Comparison of ENCODE assay signal across 10 cellular contexts in genomic region chr5:126973193-126973592, GRCh38. TPM values are rescaled to one million over a fixed set of nuclear protein-coding genes. Genes with fewer than 3 reads are reported as not detected.
DNase-seq lines count a peak whose midpoint lies in the region; ATAC-seq and TF ChIP-seq lines count a peak whose summit lies in the region.
"Had no signal": no experiment of that assay in that cellular context is flagged by ENCODE, and none has a peak within 500 bp of the region (broad histone marks: within the 10 kb centered on the region; RNA-seq: fewer than 3 reads in every experiment).

No MANE protein-coding gene starts in this region.

- peak; percentile 83 for ATAC-seq in GM23338
- ATAC-seq in GM18505 (IDR thresholded peaks at IDR 0.05; ENCODE audit: unreplicated experiment): no peak
- ATAC-seq: PC-3 had no signal

- no CpG with 5 or more reads among the region's 6 CpGs for WGBS in mesendoderm (ENCODE audit: extremely low coverage, insufficient coverage, low lambda C conversion rate)

- H3K9me3 ChIP-seq in CD4-positive, alpha-beta memory T cell (ENCODE audit: control insufficient read depth in 1 of 2, low read length in 2 of 2): no peaks in the 10 kb centered on the region

- no peaks in the 10 kb centered on the region for H3K79me1 ChIP-seq in mesendoderm (ENCODE audit: low read length)

- no peak overlapping the region for H3K18ac ChIP-seq in mesendoderm (ENCODE audit: low read length)

- CTCF ChIA-PET in CD4-positive, alpha-beta memory T cell (lab: Charles Lee; ENCODE audit: partially characterized antibody): interaction anchor here (0.9 kb wide), 1 partner anchor 100 kb away, joined by 5 read pairs; the partner anchor contains the start of gene C5orf63

- no peak overlapping the region for H3K4ac ChIP-seq in mesendoderm (ENCODE audit: low read depth, low read length)

- no peak overlapping the region for H2BK5ac ChIP-seq in mesendoderm (ENCODE audit: low read length)

- no peak overlapping the region for H3K4me2 ChIP-seq in GM23338
- no peak overlapping the region for H3K4me2 ChIP-seq in mesendoderm (ENCODE audit: low read length)

- TF ChIP-seq CTCF in GM23338 (conservative IDR thresholded peaks at IDR 0.05; ENCODE audit: low read depth in 2 of 2): no peak
- TF ChIP-seq CTCF in GM13977 (IDR thresholded peaks at IDR 0.05; ENCODE audit: extremely low read depth, insufficient read depth, missing control alignments): no peak

- no peak overlapping the region for H3K56ac ChIP-seq in mesendoderm (ENCODE audit: low read length)

- H3K27ac Mint-ChIP-seq in CD4-positive, alpha-beta memory T cell: peak overlapping the region in 4 of 7 donors; percentile 28 to 87 (median 67)
- peak overlapping the region; percentile 10; the same call in 1 of the 2 replicates for H3K27ac Mint-ChIP-seq in GM23338
- H3K27ac Mint-ChIP-seq: mesothelial cell of epicardium had no signal

- H4K8ac ChIP-seq in mesendoderm (ENCODE audit: low read depth, low read length): no peak overlapping the region

- no peak overlapping the region for H3K27ac ChIP-seq in CD4-positive, alpha-beta memory T cell (ENCODE audit: low read depth, low read length)
- no peak overlapping the region for H3K27ac ChIP-seq in GM23338 (ENCODE audit: low read depth)
- H3K27ac ChIP-seq in mesendoderm (ENCODE audit: low read depth, low read length): no peak overlapping the region

- H3K4me1 ChIP-seq in CD4-positive, alpha-beta memory T cell (ENCODE audit: insufficient read depth, low read length): peaks cover 22% of the 10 kb centered on the region
- H3K4me1 ChIP-seq in GM23338 (ENCODE audit: insufficient read depth) (peaks cover 16% of the 10 kb centered on the region), mesendoderm (ENCODE audit: control insufficient read depth, low read depth, low read length) (peaks cover 4% of the 10 kb centered on the region)

- POLR2A ChIA-PET in CD4-positive, alpha-beta memory T cell (lab: Charles Lee; ENCODE audit: partially characterized antibody): interaction anchor here (0.6 to 1.4 kb wide), 2 partner anchors 121 to 158 kb away, joined by 3 read pairs; no protein-coding TSS in a partner anchor

- no peak overlapping the region for H2BK120ac ChIP-seq in mesendoderm (ENCODE audit: low read depth, low read length)

- H3K4me3 Mint-ChIP-seq in CD4-positive, alpha-beta memory T cell: peak overlapping the region in 4 of 8 donors; percentile 5 to 88 (median 86)
- no peak overlapping the region for H3K4me3 Mint-ChIP-seq in GM23338
- H3K4me3 Mint-ChIP-seq: mesothelial cell of epicardium had no signal

- H3K4me1 Mint-ChIP-seq in CD4-positive, alpha-beta memory T cell: peaks cover 19 to 31% (median 22%) of the 10 kb centered on the region in 4 donors
- peaks cover 43% of the 10 kb centered on the region for H3K4me1 Mint-ChIP-seq in GM23338

- H2BK15ac ChIP-seq in mesendoderm (replicated peaks; ENCODE audit: low read depth): no peak overlapping the region

- H3K79me2 ChIP-seq in GM23338 (replicated peaks; ENCODE audit: insufficient read depth) (no peaks in the 10 kb centered on the region), mesendoderm (ENCODE audit: control insufficient read depth, insufficient read depth, low read length) (no peaks in the 10 kb centered on the region)

- DNase-seq in CD4-positive, alpha-beta memory T cell: peak in 1 of 5 donors; percentile 6
- DNase-seq in GM23338 (ENCODE audit: low spot score): peak; percentile 52
- peak; percentile 22 for DNase-seq in UCSD-AML1 (lab: John Stamatoyannopoulos, UW; ENCODE audit: unreplicated experiment)
- peak; percentile 26 for DNase-seq in mesendoderm
- DNase-seq in NCI-H526 treated with DMSO at 0.1 percent for 48 hours (lab: John Stamatoyannopoulos, UW): no peak
- DNase-seq in GM13977 (ENCODE audit: low spot score): no peak
- DNase-seq: NCI-H2081 treated with DMSO at 0.1 percent for 48 hours, PC-3 had no signal

- H3K9me2 ChIP-seq in GM23338 (ENCODE audit: insufficient read depth): no peaks in the 10 kb centered on the region

- intact Hi-C loops in CD4-positive, alpha-beta memory T cell (cut with micrococcal nuclease): loop anchor here (5.0 kb wide), 2 partner anchors 59 to 121 kb away; partner anchors contain the start of gene MARCHF3

- no peak overlapping the region for H3K23ac ChIP-seq in mesendoderm (ENCODE audit: low read length)

- no peak overlapping the region for H2AFZ ChIP-seq in GM23338

- TF ChIP-seq POLR2A in GM18505 (IDR thresholded peaks at IDR 0.05; ENCODE audit: borderline replicate concordance, extremely low read depth, insufficient read depth, insufficient read length): no peak

- H3K27me3 ChIP-seq in CD4-positive, alpha-beta memory T cell (ENCODE audit: insufficient read depth, low read length): no peaks in the 10 kb centered on the region
- H3K27me3 ChIP-seq in GM23338 (ENCODE audit: insufficient read depth): no peaks in the 10 kb centered on the region
- no peaks in the 10 kb centered on the region for H3K27me3 ChIP-seq in mesendoderm (ENCODE audit: insufficient read depth, low read length, poor library complexity)

- H4K20me1 ChIP-seq in GM23338 (replicated peaks; ENCODE audit: insufficient read depth): no peaks in the 10 kb centered on the region

- no peak overlapping the region for H3K9ac ChIP-seq in mesendoderm (ENCODE audit: low read length)

- no peaks in the 10 kb centered on the region for H3K36me3 ChIP-seq in CD4-positive, alpha-beta memory T cell (ENCODE audit: insufficient read depth, low read length)
- no peaks in the 10 kb centered on the region for H3K36me3 ChIP-seq in GM23338 (ENCODE audit: insufficient read depth)
- H3K36me3 ChIP-seq in mesendoderm (ENCODE audit: control insufficient read depth, insufficient read depth, low read length): no peaks in the 10 kb centered on the region

- H3F3A ChIP-seq in GM23338 (replicated peaks; ENCODE audit: low read depth): no peaks in the 10 kb centered on the region

- in situ Hi-C loops in GM13977 (cut with MboI; ENCODE audit: low pct_unique_long_range_greater_than_20kb, low sequenced_read_pairs, unreplicated experiment): no loop called here

- no peaks in the 10 kb centered on the region for H3K36me3 Mint-ChIP-seq in CD4-positive, alpha-beta memory T cell
- H3K36me3 Mint-ChIP-seq in GM23338 (ENCODE audit: low read depth): no peaks in the 10 kb centered on the region
- H3K36me3 Mint-ChIP-seq: mesothelial cell of epicardium had no signal

- no peak overlapping the region for H3K4me3 ChIP-seq in CD4-positive, alpha-beta memory T cell (ENCODE audit: low read length in 2 of 2)
- H3K4me3 ChIP-seq in GM23338 (no peak overlapping the region), mesendoderm (ENCODE audit: low read length) (no peak overlapping the region)

- H2AK5ac ChIP-seq in mesendoderm (ENCODE audit: low read length): no peak overlapping the region

- H3K27me3 Mint-ChIP-seq in CD4-positive, alpha-beta memory T cell: no peaks in the 10 kb centered on the region
- H3K27me3 Mint-ChIP-seq in GM23338 (ENCODE audit: insufficient read depth, low read depth, poor library complexity): peaks cover 9% of the 10 kb centered on the region

- no peak overlapping the region for H4K5ac ChIP-seq in mesendoderm (ENCODE audit: low read length)

- no peaks in the 10 kb centered on the region for H3K9me3 Mint-ChIP-seq in CD4-positive, alpha-beta memory T cell
- H3K9me3 Mint-ChIP-seq in GM23338: no peaks in the 10 kb centered on the region

TF ChIP-seq in GM23338, 12 proteins besides CTCF, POLR2A, EP300 and RAD21 (continues in another document):
- TF ChIP-seq EZH2 (IDR thresholded peaks at IDR 0.05; ENCODE audit: low read depth, unreplicated experiment) (no peak), JUNB (IDR thresholded peaks at IDR 0.05; ENCODE audit: unreplicated experiment) (no peak), STAT1 (IDR thresholded peaks at IDR 0.05; ENCODE audit: unreplicated experiment) (no peak)

RNA-seq across cellular contexts. Expression of gene MARCHF3, which starts 57.2 kb away (rescaled TPM):
- total RNA-seq in CD4-positive, alpha-beta memory T cell: 1 to 10 TPM; 3.2 to 3.3 TPM
- polyA plus RNA-seq in CD4-positive, alpha-beta memory T cell: 1 to 10 TPM; 5.5 to 7.5 TPM
- 12.5 and 12.7 TPM in 2 replicates for total RNA-seq in GM23338 (2014; rRNA removed; shearing (Covaris generic))
- polyA plus RNA-seq in GM23338 (2016; fragmentation: Nextera tagmentation; extraction: Ambion mirVana): 7.0 and 8.7 TPM in 2 replicates
- polyA plus RNA-seq in mesendoderm (2013, experiment 1 of 2): 5.2 TPM
- 4.5 TPM for polyA plus RNA-seq in mesendoderm (2013, experiment 2 of 2)

Comparison
In these comparisons a context has a peak if more than half of its experiments do, and no peak if none do; other contexts are left out.
1. DNase-seq: peak in GM23338 (single experiment), UCSD-AML1 (single experiment) and mesendoderm (single experiment); none in NCI-H526 treated with DMSO at 0.1 percent for 48 hours (single experiment) and GM13977 (single experiment).